9 cellular contexts compared by ENCODE assay signal in genomic region chr5:19987594-19988345, GRCh38. TPM values are rescaled to one million over a fixed set of nuclear protein-coding genes. Genes with fewer than 3 reads are reported as not detected.
DNase-seq lines count a peak whose midpoint lies in the region; ATAC-seq, FAIRE-seq and TF ChIP-seq lines count a peak whose summit lies in the region.
"Had no signal": no experiment of that assay in that cellular context is flagged by ENCODE, and none has a peak within 500 bp of the region (broad histone marks: within the 10 kb centered on the region; RNA-seq: fewer than 3 reads in every experiment).

CDH18 (minus strand) TSS chr5:19988200; CDS start chr5:19838986, 149,214 bp downstream.

- H3K27ac ChIP-seq in GM12878 (ENCODE audit: control insufficient read depth, insufficient read depth) (no peak within 1 kb of the TSS), iPS-20b (ENCODE audit: low read length) (no peak within 1 kb of the TSS)

- no peak for TF ChIP-seq RAD21 in GM12878 (IDR thresholded peaks at IDR 0.05; ENCODE audit: insufficient read depth, low read depth, low read length)

- RAD21 ChIA-PET in GM12878 (lab: Charles Lee; ENCODE audit: unreplicated experiment): no interaction called here

- 27% methylated on average over 17 of the region's 25 CpGs for WGBS in GM12878 (ENCODE audit: insufficient coverage, insufficient replicate concordance, low lambda C conversion rate, missing lambda C conversion rate)

- no peak for TF ChIP-seq EP300 in GM12878 (IDR thresholded peaks at IDR 0.05; ENCODE audit: borderline replicate concordance in 1 of 2, control insufficient read depth in 1 of 2, low read depth in 2 of 2, low read length in 2 of 2)

- no peaks in the 10 kb centered on the region for H3K79me2 ChIP-seq in GM12878 (ENCODE audit: control insufficient read depth, insufficient read depth, low read length)

- no peak for TF ChIP-seq POLR2A in GM12878 (IDR thresholded peaks at IDR 0.05; ENCODE audit: low read depth, low read length)

- no peaks in the 10 kb centered on the region for H4K20me1 ChIP-seq in GM12878 (ENCODE audit: control insufficient read depth, insufficient read depth)

- SMC1A ChIA-PET in GM12878 (lab: Charles Lee; ENCODE audit: uncharacterized antibody, unreplicated experiment): no interaction called here

- H3K4me2 ChIP-seq in GM12878 (ENCODE audit: control insufficient read depth, insufficient read depth): no peak within 1 kb of the TSS

- H3K27ac Mint-ChIP-seq in activated naive CD4-positive, alpha-beta T cell treated with anti-CD3 and anti-CD28 coated beads for 36 hours: no peak within 1 kb of the TSS
- H3K27ac Mint-ChIP-seq: activated naive CD8-positive, alpha-beta T cell treated with anti-CD3 and anti-CD28 coated beads, Interleukin-2, amount 10 ng/mL, durations not matched to agents 7 days and 5 days had no signal

- H3K36me3 ChIP-seq in GM12878 (ENCODE audit: control insufficient read depth in 2 of 2, insufficient read depth in 2 of 2, low read length in 1 of 2) (no peaks in the 10 kb centered on the region), iPS-20b (ENCODE audit: insufficient read depth, low read depth, low read length) (no peaks in the 10 kb centered on the region)

- H3K4me3 ChIP-seq in GM12878 (no peak within 1 kb of the TSS), iPS-20b (ENCODE audit: low read length) (peak within 1 kb of the TSS; percentile 75)

- CTCF ChIA-PET in GM12878 (lab: Yijun Ruan, JAX): no interaction called here
- CTCF ChIA-PET in activated naive CD4-positive, alpha-beta T cell treated with anti-CD3 and anti-CD28 coated beads for 36 hours (lab: Charles Lee): no interaction called here

- no peaks in the 10 kb centered on the region for H3K27me3 Mint-ChIP-seq in activated naive CD4-positive, alpha-beta T cell treated with anti-CD3 and anti-CD28 coated beads for 36 hours (ENCODE audit: low read depth)
- H3K27me3 Mint-ChIP-seq: activated naive CD8-positive, alpha-beta T cell treated with anti-CD3 and anti-CD28 coated beads, Interleukin-2, amount 10 ng/mL, durations not matched to agents 7 days and 5 days had no signal

- FAIRE-seq in D721Med (lab: Jason Lieb, UNC) (peak; percentile 63), GM12878 (lab: Jason Lieb, UNC) (no peak)

- H3K36me3 Mint-ChIP-seq in activated naive CD4-positive, alpha-beta T cell treated with anti-CD3 and anti-CD28 coated beads for 36 hours (ENCODE audit: low read depth): no peaks in the 10 kb centered on the region
- H3K36me3 Mint-ChIP-seq: activated naive CD8-positive, alpha-beta T cell treated with anti-CD3 and anti-CD28 coated beads, Interleukin-2, amount 10 ng/mL, durations not matched to agents 7 days and 5 days had no signal

- H3K4me1 Mint-ChIP-seq in activated naive CD4-positive, alpha-beta T cell treated with anti-CD3 and anti-CD28 coated beads for 36 hours (ENCODE audit: low read depth): no peaks in the 10 kb centered on the region
- H3K4me1 Mint-ChIP-seq: activated naive CD8-positive, alpha-beta T cell treated with anti-CD3 and anti-CD28 coated beads, Interleukin-2, amount 10 ng/mL, durations not matched to agents 7 days and 5 days had no signal

- peak; percentile 79 for ATAC-seq in GM12878
- ATAC-seq in GM21528 (IDR thresholded peaks at IDR 0.05; ENCODE audit: low FRiP score, unreplicated experiment): no peak
- ATAC-seq in HG03175 (IDR thresholded peaks at IDR 0.05; ENCODE audit: unreplicated experiment): no peak

- no peak within 1 kb of the TSS for H3K4me3 Mint-ChIP-seq in activated naive CD4-positive, alpha-beta T cell treated with anti-CD3 and anti-CD28 coated beads for 36 hours
- H3K4me3 Mint-ChIP-seq: activated naive CD8-positive, alpha-beta T cell treated with anti-CD3 and anti-CD28 coated beads, Interleukin-2, amount 10 ng/mL, durations not matched to agents 7 days and 5 days had no signal

- in situ Hi-C loops in GM12878 (cut with MboI): no loop called here

- TF ChIP-seq CTCF in D721Med (IDR thresholded peaks at IDR 0.05; ENCODE audit: insufficient read depth, missing control alignments): no peak
- TF ChIP-seq CTCF in GM12878 (IDR thresholded peaks at IDR 0.05 in 2 of 3, conservative IDR thresholded peaks at IDR 0.05 in 1 of 3; ENCODE audit: control insufficient read depth in 2 of 3, extremely low read depth in 1 of 3, insufficient read depth in 1 of 3, low read depth in 3 of 3, low read length in 3 of 3): no peak

- H3K9me3 ChIP-seq in GM12878 (replicated peaks; ENCODE audit: control insufficient read depth, insufficient read depth, low read length): no peaks in the 10 kb centered on the region
- no peaks in the 10 kb centered on the region for H3K9me3 ChIP-seq in iPS-20b (ENCODE audit: insufficient read depth, low read depth, low read length)

- BruUV-seq in GM12878 (replicated peaks; lab: Mats Ljungman, UMichigan): no TSS peak

- H2AFZ ChIP-seq in GM12878 (ENCODE audit: control insufficient read depth, low read depth, low read length): no peak within 1 kb of the TSS

- H3K9me3 Mint-ChIP-seq in activated naive CD4-positive, alpha-beta T cell treated with anti-CD3 and anti-CD28 coated beads for 36 hours: no peaks in the 10 kb centered on the region

- no peaks in the 10 kb centered on the region for H3K27me3 ChIP-seq in GM12878 (replicated peaks in 1 of 2; ENCODE audit: control insufficient read depth in 2 of 2, insufficient read depth in 2 of 2, low read length in 1 of 2)
- H3K27me3 ChIP-seq in iPS-20b (ENCODE audit: insufficient read depth, low read length): peaks cover 34% of the 10 kb centered on the region

- H3K4me1 ChIP-seq in GM12878 (ENCODE audit: control insufficient read depth, insufficient read depth, low read length) (no peaks in the 10 kb centered on the region), iPS-20b (ENCODE audit: insufficient read depth, low read length) (no peaks in the 10 kb centered on the region)

- H3K9ac ChIP-seq in GM12878 (ENCODE audit: control insufficient read depth, insufficient read depth, low read length) (no peak within 1 kb of the TSS), iPS-20b (ENCODE audit: low read depth, low read length) (peak within 1 kb of the TSS; percentile 34; the same call in 1 of the 2 replicates)

- peak; percentile 34 for DNase-seq in D721Med (ENCODE audit: insufficient read length, low spot score)
- peak; percentile 35 to 59 for DNase-seq in NCI-H1930 (lab: John Stamatoyannopoulos, UW)
- no peak for DNase-seq in GM12878 (ENCODE audit: low read depth, low spot score)
- peak; percentile 19 for DNase-seq in stromal cell of bone marrow (ENCODE audit: low read depth)
- DNase-seq in activated naive CD4-positive, alpha-beta T cell treated with anti-CD3 and anti-CD28 coated beads for 36 hours: no peak
- DNase-seq: activated naive CD8-positive, alpha-beta T cell treated with anti-CD3 and anti-CD28 coated beads, Interleukin-2, amount 10 ng/mL, durations not matched to agents 7 days and 5 days had no signal

- intact Hi-C loops in GM12878 (cut with micrococcal nuclease; ENCODE audit: unreplicated experiment): no loop called here
- intact Hi-C loops in activated naive CD4-positive, alpha-beta T cell treated with anti-CD3 and anti-CD28 coated beads for 36 hours (cut with micrococcal nuclease): no loop called here

- POLR2A ChIA-PET in GM12878 (lab: Charles Lee): no interaction called here

TF ChIP-seq in GM12878, 131 proteins besides CTCF, POLR2A, EP300 and RAD21 (continues in another document):
- no peak for TF ChIP-seq KDM1A (IDR thresholded peaks at IDR 0.05; ENCODE audit: borderline replicate concordance)
- TF ChIP-seq, protein P1, sequence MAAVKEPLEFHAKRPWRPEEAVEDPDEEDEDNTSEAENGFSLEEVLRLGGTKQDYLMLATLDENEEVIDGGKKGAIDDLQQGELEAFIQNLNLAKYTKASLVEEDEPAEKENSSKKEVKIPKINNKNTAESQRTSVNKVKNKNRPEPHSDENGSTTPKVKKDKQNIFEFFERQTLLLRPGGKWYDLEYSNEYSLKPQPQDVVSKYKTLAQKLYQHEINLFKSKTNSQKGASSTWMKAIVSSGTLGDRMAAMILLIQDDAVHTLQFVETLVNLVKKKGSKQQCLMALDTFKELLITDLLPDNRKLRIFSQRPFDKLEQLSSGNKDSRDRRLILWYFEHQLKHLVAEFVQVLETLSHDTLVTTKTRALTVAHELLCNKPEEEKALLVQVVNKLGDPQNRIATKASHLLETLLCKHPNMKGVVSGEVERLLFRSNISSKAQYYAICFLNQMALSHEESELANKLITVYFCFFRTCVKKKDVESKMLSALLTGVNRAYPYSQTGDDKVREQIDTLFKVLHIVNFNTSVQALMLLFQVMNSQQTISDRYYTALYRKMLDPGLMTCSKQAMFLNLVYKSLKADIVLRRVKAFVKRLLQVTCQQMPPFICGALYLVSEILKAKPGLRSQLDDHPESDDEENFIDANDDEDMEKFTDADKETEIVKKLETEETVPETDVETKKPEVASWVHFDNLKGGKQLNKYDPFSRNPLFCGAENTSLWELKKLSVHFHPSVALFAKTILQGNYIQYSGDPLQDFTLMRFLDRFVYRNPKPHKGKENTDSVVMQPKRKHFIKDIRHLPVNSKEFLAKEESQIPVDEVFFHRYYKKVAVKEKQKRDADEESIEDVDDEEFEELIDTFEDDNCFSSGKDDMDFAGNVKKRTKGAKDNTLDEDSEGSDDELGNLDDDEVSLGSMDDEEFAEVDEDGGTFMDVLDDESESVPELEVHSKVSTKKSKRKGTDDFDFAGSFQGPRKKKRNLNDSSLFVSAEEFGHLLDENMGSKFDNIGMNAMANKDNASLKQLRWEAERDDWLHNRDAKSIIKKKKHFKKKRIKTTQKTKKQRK (IDR thresholded peaks at IDR 0.05; ENCODE audit: low read depth, low read length): no peak
- no peak for TF ChIP-seq HDAC6 (IDR thresholded peaks at IDR 0.05; ENCODE audit: unreplicated experiment)
- TF ChIP-seq ZNF217 (IDR thresholded peaks at IDR 0.05): no peak
- no peak for TF ChIP-seq KLF5 (IDR thresholded peaks at IDR 0.05; ENCODE audit: partially characterized antibody)

RNA-seq across cellular contexts. Expression of gene CDH18, which starts in this region (rescaled TPM):
- 0.20 and 0.50 TPM in 2 replicates for total RNA-seq in GM12878 (2013; cell fraction: nucleolus; rRNA removed)
- total RNA-seq in GM12878 (2014; rRNA removed) (not detected in 2 replicates), GM12878 (2014; rRNA removed; fragmentation: Illumina TruSeq; extraction: Trizol) (not detected in 2 replicates), GM12878 (2021) (not detected in 2 replicates)
- polyA plus RNA-seq in GM12878 (2011; ENCODE audit: low read depth): not detected
- polyA plus RNA-seq in GM12878 (2011; rRNA removed) (0.37 and 0.41 TPM in 2 replicates), GM12878 (2014; fragmentation: Illumina TruSeq; extraction: Trizol) (not detected in 2 replicates), GM12878 (2014; fragmentation: Nextera tagmentation; extraction: Ambion mirVana) (not detected), GM12878 (2014; rRNA removed) (not detected in 2 replicates), GM12878 (2016; fragmentation: Nextera tagmentation; extraction: Ambion mirVana) (not detected)
- 0.13 and 0.18 TPM in 2 replicates for polyA plus RNA-seq in GM12878 (2011; cell fraction: cytosol; rRNA removed)
- polyA plus RNA-seq in GM12878 (2011; cell fraction: nucleus; rRNA removed): 0.61 and 0.69 TPM in 2 replicates
- polyA plus RNA-seq in GM12878 (2012): not detected in 2 replicates
- polyA minus RNA-seq in GM12878 (2011; rRNA and poly(A)+ RNA removed): 0.67 and 1.4 TPM in 2 replicates
- polyA minus RNA-seq in GM12878 (2011; cell fraction: cytosol; rRNA and poly(A)+ RNA removed): not detected in 2 replicates
- polyA minus RNA-seq in GM12878 (2011; cell fraction: nucleus; rRNA and poly(A)+ RNA removed): 0.36 and 1.2 TPM in 2 replicates
- total RNA-seq in activated naive CD4-positive, alpha-beta T cell treated with anti-CD3 and anti-CD28 coated beads for 36 hours: not detected
- total RNA-seq: activated naive CD8-positive, alpha-beta T cell treated with anti-CD3 and anti-CD28 coated beads, Interleukin-2, amount 10 ng/mL, durations not matched to agents 7 days and 5 days had no signal

Comparison
In these comparisons a context has a peak if more than half of its experiments do, and no peak if none do; other contexts are left out.
1. DNase-seq: peak in D721Med (single experiment), NCI-H1930 (2 of 2) and stromal cell of bone marrow (single experiment); none in GM12878 (single experiment) and activated naive CD4-positive, alpha-beta T cell treated with anti-CD3 and anti-CD28 coated beads for 36 hours (single experiment).